ENCODE assay signal across 8 cellular contexts in the genomic region with DNA sequence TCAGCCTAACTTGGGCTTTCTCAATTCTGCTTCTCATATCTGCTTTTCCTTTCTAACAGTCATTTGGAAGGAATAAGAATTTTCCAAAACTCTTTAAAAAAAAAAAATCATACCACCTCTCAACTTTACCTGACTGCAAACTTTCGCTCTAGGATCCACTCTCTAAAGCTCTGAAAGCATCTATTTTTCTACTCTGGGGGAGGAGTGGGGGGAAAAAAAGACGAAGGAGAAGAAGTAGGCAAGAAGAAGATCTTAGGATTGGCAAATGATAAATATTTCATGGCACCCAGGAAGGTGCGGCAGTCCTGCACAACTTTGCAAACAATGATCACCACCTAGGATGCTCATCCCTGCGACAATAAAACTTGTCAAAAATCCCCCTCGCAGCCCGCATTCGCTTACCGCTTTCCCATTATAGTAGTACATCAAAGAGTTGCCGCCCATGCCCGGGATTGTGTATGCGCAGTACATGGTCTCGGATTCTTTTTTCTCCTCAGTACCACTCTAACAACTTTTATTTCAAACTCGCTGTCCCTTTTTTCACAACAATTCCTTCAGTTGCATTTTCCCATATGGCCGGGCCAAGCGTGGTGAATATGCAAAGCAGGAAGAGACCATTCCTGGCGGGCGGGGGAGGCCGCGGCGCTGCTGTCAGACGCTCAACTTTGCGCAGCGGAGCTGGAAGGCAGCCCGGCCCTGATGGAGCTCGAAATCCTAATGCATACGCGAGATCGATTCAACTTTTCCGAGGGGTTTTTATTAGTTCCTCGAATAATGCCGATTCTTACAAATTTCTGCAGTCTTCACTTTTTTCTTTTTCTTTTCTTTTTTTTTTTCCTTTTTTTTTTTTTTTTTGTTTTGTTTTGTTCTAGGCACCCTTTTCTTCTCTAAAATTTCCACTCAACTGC.
DNase-seq lines count a peak whose midpoint lies in the region; ATAC-seq and TF ChIP-seq lines count a peak whose summit lies in the region.

No MANE protein-coding gene starts in this region.

- TF ChIP-seq CTCF in vagina (IDR thresholded peaks at IDR 0.05) = no peak

- no peaks in the 10 kb centered on the region for H3K9me3 Mint-ChIP-seq in activated naive CD4-positive, alpha-beta T cell treated with anti-CD3 and anti-CD28 coated beads, Interleukin-2, amount 50 U/mL, for 24 hours

- no peaks in the 10 kb centered on the region for H3K36me3 Mint-ChIP-seq in activated naive CD4-positive, alpha-beta T cell treated with anti-CD3 and anti-CD28 coated beads, Interleukin-2, amount 50 U/mL, for 24 hours

- H3K27ac ChIP-seq in vagina = peak overlapping the region; percentile 97

- peaks cover 41% of the 10 kb centered on the region for H3K4me1 ChIP-seq in vagina

- peak; percentile 49 for ATAC-seq in GM18873 (IDR thresholded peaks at IDR 0.05; ENCODE audit: low FRiP score, unreplicated experiment)
- peak; percentile 63 for ATAC-seq in HG03097 (IDR thresholded peaks at IDR 0.05; ENCODE audit: low FRiP score, unreplicated experiment)

- no peaks in the 10 kb centered on the region for H3K36me3 ChIP-seq in vagina

- TF ChIP-seq POLR2A in vagina (IDR thresholded peaks at IDR 0.05) = no peak

- peak overlapping the region; percentile 55 to 63 for H3K4me3 ChIP-seq in vagina

- H3K4me1 Mint-ChIP-seq in activated naive CD4-positive, alpha-beta T cell treated with anti-CD3 and anti-CD28 coated beads, Interleukin-2, amount 50 U/mL, for 24 hours = peaks cover 5% of the 10 kb centered on the region

- peaks cover 34% of the 10 kb centered on the region for H3K27me3 Mint-ChIP-seq in activated naive CD4-positive, alpha-beta T cell treated with anti-CD3 and anti-CD28 coated beads, Interleukin-2, amount 50 U/mL, for 24 hours

- DNase-seq in CD1c-positive myeloid dendritic cell (ENCODE audit: extremely low spot score) = peak; percentile 83
- peak; percentile 39 for DNase-seq in NCI-H460 (ENCODE audit: extremely low read depth, low read depth)
- DNase-seq in head of caudate nucleus = peak; percentile 86 to 97 (median 93)
- DNase-seq in nucleus accumbens (lab: John Stamatoyannopoulos, UW) = peak; percentile 28 to 93 (median 80)
- no peak for DNase-seq in vagina (ENCODE audit: extremely low spot score in 2 of 2)

- H3K4me3 Mint-ChIP-seq in activated naive CD4-positive, alpha-beta T cell treated with anti-CD3 and anti-CD28 coated beads, Interleukin-2, amount 50 U/mL, for 24 hours = peak overlapping the region; percentile 76

- no peaks in the 10 kb centered on the region for H3K9me3 ChIP-seq in vagina

- intact Hi-C loops in head of caudate nucleus (cut with DNase I) (loop anchor here (5.0 kb wide), 2 partner anchors 84 to 101 kb away; no protein-coding TSS in a partner anchor), vagina (cut with DNase I) (loop anchor here (5.0 kb wide), 3 partner anchors 64 to 266 kb away; partner anchors contain the start of gene TCF4)

- H3K27ac Mint-ChIP-seq in activated naive CD4-positive, alpha-beta T cell treated with anti-CD3 and anti-CD28 coated beads, Interleukin-2, amount 50 U/mL, for 24 hours = peak overlapping the region; percentile 19

- H3K27me3 ChIP-seq in vagina = no peaks in the 10 kb centered on the region

Comparison
In these comparisons a context has a peak if more than half of its experiments do, and no peak if none do; other contexts are left out.
1. DNase-seq: peak in CD1c-positive myeloid dendritic cell (single experiment), NCI-H460 (single experiment), head of caudate nucleus (42 of 42) and nucleus accumbens (56 of 56); none in vagina (0 of 2).